Comparison of ENCODE assay signal across 9 cellular contexts in genomic region chr14:99884834-99885648, GRCh38.
DNase-seq lines count a peak whose midpoint lies in the region; ATAC-seq and TF ChIP-seq lines count a peak whose summit lies in the region.
"Had no signal": no experiment of that assay in that cellular context is flagged by ENCODE, and none has a peak within 500 bp of the region (broad histone marks: within the 10 kb centered on the region; RNA-seq: fewer than 3 reads in every experiment).

No MANE protein-coding gene starts in this region.

- H3K4me3 ChIP-seq in neural progenitor cell, result no peak overlapping the region

- H3K27me3 ChIP-seq in neural progenitor cell, result no peaks in the 10 kb centered on the region

- peak overlapping the region; percentile 61 for H3K4me2 ChIP-seq in neural progenitor cell

- no peak overlapping the region for H3K4me3 Mint-ChIP-seq in neural progenitor cell
- H3K4me3 Mint-ChIP-seq: activated naive CD8-positive, alpha-beta T cell had no signal

- H2AFZ ChIP-seq in neural progenitor cell (replicated peaks), result no peak overlapping the region

- no peaks in the 10 kb centered on the region for H3K9me3 ChIP-seq in neural progenitor cell (ENCODE audit: low read depth)

- peaks cover 3% of the 10 kb centered on the region for H3K27me3 Mint-ChIP-seq in neural progenitor cell (ENCODE audit: insufficient read depth, low read depth)

- no peaks in the 10 kb centered on the region for H3K36me3 ChIP-seq in neural progenitor cell

- H3K27ac Mint-ChIP-seq in neural progenitor cell, result no peak overlapping the region
- H3K27ac Mint-ChIP-seq: activated naive CD8-positive, alpha-beta T cell had no signal

- H3K36me3 Mint-ChIP-seq in neural progenitor cell, result peaks cover 6% of the 10 kb centered on the region
- H3K36me3 Mint-ChIP-seq: activated naive CD8-positive, alpha-beta T cell had no signal

- no peaks in the 10 kb centered on the region for H3K9me3 Mint-ChIP-seq in neural progenitor cell

- no peak overlapping the region for H3K9ac ChIP-seq in neural progenitor cell

- peaks cover under 1% of the 10 kb centered on the region for H3K79me2 ChIP-seq in neural progenitor cell (ENCODE audit: low read depth)

- peaks cover 39% of the 10 kb centered on the region for H4K20me1 ChIP-seq in neural progenitor cell (ENCODE audit: low read depth)

- peaks cover 64% of the 10 kb centered on the region for H3F3A ChIP-seq in neural progenitor cell (ENCODE audit: low read depth)

- peak; percentile 94 for TF ChIP-seq CTCF in neural progenitor cell (IDR thresholded peaks at IDR 0.05)

- peak; percentile 70 for ATAC-seq in GM21526 (IDR thresholded peaks at IDR 0.05; ENCODE audit: low FRiP score, unreplicated experiment)

- peaks cover 51% of the 10 kb centered on the region for H3K4me1 ChIP-seq in neural progenitor cell

- H3K27ac ChIP-seq in neural progenitor cell, result peak overlapping the region; percentile 82

- peaks cover 44% of the 10 kb centered on the region for H3K4me1 Mint-ChIP-seq in neural progenitor cell

- DNase-seq in DMS 273 (lab: John Stamatoyannopoulos, UW; ENCODE audit: unreplicated experiment) (peak; percentile 74), DMS 273 treated with DMSO at 0.1 percent for 48 hours (lab: John Stamatoyannopoulos, UW) (no peak), NCI-H1105 treated with DMSO at 0.1 percent for 48 hours (lab: John Stamatoyannopoulos, UW) (peak; percentile 66), SW480 (ENCODE audit: low spot score) (peak; percentile 62), fibroblast of peridontal ligament (ENCODE audit: extremely low read depth) (peak; percentile 88), neural progenitor cell (ENCODE audit: low spot score) (peak; percentile 76), amniotic stem cell (lab: John Stamatoyannopoulos, UW) (no peak)

Comparison
In these comparisons a context has a peak if more than half of its experiments do, and no peak if none do; other contexts are left out.
1. DNase-seq: peak in DMS 273 (single experiment), NCI-H1105 treated with DMSO at 0.1 percent for 48 hours (single experiment), SW480 (single experiment), fibroblast of peridontal ligament (single experiment) and neural progenitor cell (single experiment); none in DMS 273 treated with DMSO at 0.1 percent for 48 hours (single experiment) and amniotic stem cell (single experiment).